Comparison of ENCODE assay signal across 1 cellular context in the genomic region with DNA sequence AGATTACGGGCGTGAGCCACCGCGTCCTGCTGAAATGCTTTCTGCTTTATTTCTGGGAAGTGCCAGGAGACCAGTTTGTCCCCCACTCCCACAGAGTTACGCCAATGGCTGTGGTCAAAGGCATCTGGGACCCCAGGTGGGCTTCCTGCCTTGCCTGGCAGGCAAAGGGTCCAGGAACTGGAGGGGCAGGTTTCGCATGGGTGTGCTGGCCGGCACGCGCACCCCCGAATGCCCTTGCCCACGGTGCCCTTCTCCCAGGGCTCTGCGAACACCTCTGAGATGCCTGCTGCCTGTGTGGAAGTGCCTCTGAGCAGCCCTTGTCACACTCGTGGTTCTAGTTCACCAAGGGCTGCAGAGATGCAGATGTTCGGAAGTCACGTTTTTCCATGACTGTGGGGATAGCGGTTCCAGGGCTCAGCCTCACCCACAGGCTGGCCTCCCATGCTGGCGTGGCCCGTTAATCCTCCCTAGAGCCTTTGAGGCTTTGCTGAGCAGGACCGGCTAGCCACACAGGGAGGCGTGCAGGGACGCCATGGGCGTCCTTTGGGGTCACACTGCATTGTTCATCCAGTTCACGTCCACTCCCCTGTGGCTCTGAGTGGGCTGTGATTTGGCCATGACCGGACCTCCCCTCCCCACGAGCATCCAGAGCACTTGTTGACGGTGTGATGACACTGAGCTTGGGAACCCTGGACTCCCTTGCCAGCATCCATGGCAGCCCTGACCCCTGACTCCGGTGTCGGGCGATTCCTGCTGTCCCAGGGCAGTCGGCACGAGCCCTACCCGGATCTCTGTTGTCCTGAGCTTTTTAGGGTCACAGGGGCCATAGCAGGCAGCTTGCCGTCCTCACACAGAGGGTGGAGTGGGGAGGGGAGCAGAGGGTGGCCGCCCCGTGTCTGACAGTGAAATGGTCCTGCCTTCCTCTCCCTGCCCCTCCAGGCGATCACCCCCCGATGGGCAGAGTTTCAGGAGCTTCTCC.
TF ChIP-seq lines count a peak whose summit lies in the region.

No MANE protein-coding gene starts in this region.

TF ChIP-seq in GM12878, 131 proteins besides CTCF, POLR2A, EP300 and RAD21:
- TF ChIP-seq, protein P1, sequence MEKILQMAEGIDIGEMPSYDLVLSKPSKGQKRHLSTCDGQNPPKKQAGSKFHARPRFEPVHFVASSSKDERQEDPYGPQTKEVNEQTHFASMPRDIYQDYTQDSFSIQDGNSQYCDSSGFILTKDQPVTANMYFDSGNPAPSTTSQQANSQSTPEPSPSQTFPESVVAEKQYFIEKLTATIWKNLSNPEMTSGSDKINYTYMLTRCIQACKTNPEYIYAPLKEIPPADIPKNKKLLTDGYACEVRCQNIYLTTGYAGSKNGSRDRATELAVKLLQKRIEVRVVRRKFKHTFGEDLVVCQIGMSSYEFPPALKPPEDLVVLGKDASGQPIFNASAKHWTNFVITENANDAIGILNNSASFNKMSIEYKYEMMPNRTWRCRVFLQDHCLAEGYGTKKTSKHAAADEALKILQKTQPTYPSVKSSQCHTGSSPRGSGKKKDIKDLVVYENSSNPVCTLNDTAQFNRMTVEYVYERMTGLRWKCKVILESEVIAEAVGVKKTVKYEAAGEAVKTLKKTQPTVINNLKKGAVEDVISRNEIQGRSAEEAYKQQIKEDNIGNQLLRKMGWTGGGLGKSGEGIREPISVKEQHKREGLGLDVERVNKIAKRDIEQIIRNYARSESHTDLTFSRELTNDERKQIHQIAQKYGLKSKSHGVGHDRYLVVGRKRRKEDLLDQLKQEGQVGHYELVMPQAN (conservative IDR thresholded peaks at IDR 0.05): no peak
- no peak for TF ChIP-seq EZH2 (IDR thresholded peaks at IDR 0.05; ENCODE audit: borderline replicate concordance, control insufficient read depth, low read depth, low read length)
- TF ChIP-seq, protein P2, sequence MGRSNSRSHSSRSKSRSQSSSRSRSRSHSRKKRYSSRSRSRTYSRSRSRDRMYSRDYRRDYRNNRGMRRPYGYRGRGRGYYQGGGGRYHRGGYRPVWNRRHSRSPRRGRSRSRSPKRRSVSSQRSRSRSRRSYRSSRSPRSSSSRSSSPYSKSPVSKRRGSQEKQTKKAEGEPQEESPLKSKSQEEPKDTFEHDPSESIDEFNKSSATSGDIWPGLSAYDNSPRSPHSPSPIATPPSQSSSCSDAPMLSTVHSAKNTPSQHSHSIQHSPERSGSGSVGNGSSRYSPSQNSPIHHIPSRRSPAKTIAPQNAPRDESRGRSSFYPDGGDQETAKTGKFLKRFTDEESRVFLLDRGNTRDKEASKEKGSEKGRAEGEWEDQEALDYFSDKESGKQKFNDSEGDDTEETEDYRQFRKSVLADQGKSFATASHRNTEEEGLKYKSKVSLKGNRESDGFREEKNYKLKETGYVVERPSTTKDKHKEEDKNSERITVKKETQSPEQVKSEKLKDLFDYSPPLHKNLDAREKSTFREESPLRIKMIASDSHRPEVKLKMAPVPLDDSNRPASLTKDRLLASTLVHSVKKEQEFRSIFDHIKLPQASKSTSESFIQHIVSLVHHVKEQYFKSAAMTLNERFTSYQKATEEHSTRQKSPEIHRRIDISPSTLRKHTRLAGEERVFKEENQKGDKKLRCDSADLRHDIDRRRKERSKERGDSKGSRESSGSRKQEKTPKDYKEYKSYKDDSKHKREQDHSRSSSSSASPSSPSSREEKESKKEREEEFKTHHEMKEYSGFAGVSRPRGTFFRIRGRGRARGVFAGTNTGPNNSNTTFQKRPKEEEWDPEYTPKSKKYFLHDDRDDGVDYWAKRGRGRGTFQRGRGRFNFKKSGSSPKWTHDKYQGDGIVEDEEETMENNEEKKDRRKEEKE (IDR thresholded peaks at IDR 0.05): no peak
- TF ChIP-seq ASH2L (IDR thresholded peaks at IDR 0.05; ENCODE audit: borderline replicate concordance, low read depth): no peak
- no peak for TF ChIP-seq PML (IDR thresholded peaks at IDR 0.05; ENCODE audit: low read length)
- no peak for TF ChIP-seq CREM (IDR thresholded peaks at IDR 0.05; ENCODE audit: low read depth)
- TF ChIP-seq, protein P3, sequence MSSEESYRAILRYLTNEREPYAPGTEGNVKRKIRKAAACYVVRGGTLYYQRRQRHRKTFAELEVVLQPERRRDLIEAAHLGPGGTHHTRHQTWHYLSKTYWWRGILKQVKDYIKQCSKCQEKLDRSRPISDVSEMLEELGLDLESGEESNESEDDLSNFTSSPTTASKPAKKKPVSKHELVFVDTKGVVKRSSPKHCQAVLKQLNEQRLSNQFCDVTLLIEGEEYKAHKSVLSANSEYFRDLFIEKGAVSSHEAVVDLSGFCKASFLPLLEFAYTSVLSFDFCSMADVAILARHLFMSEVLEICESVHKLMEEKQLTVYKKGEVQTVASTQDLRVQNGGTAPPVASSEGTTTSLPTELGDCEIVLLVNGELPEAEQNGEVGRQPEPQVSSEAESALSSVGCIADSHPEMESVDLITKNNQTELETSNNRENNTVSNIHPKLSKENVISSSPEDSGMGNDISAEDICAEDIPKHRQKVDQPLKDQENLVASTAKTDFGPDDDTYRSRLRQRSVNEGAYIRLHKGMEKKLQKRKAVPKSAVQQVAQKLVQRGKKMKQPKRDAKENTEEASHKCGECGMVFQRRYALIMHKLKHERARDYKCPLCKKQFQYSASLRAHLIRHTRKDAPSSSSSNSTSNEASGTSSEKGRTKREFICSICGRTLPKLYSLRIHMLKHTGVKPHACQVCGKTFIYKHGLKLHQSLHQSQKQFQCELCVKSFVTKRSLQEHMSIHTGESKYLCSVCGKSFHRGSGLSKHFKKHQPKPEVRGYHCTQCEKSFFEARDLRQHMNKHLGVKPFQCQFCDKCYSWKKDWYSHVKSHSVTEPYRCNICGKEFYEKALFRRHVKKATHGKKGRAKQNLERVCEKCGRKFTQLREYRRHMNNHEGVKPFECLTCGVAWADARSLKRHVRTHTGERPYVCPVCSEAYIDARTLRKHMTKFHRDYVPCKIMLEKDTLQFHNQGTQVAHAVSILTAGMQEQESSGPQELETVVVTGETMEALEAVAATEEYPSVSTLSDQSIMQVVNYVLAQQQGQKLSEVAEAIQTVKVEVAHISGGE (CRISPR knock-in tag; IDR thresholded peaks at IDR 0.05): no peak
- TF ChIP-seq NRF1 (conservative IDR thresholded peaks at IDR 0.05; ENCODE audit: low read depth, low read length): no peak
- no peak for TF ChIP-seq POLR2AphosphoS2 (IDR thresholded peaks at IDR 0.05; ENCODE audit: low read depth, low read length)
- TF ChIP-seq CBFB (IDR thresholded peaks at IDR 0.05; ENCODE audit: low read depth): no peak
- TF ChIP-seq MTA3 (IDR thresholded peaks at IDR 0.05; ENCODE audit: borderline replicate concordance, low read length): no peak
- no peak for TF ChIP-seq NR2F1 (conservative IDR thresholded peaks at IDR 0.05)
- TF ChIP-seq ZNF207 (IDR thresholded peaks at IDR 0.05; ENCODE audit: borderline replicate concordance): no peak
- TF ChIP-seq SMC3 (IDR thresholded peaks at IDR 0.05; ENCODE audit: borderline replicate concordance, low read length): no peak
- TF ChIP-seq, protein P4, sequence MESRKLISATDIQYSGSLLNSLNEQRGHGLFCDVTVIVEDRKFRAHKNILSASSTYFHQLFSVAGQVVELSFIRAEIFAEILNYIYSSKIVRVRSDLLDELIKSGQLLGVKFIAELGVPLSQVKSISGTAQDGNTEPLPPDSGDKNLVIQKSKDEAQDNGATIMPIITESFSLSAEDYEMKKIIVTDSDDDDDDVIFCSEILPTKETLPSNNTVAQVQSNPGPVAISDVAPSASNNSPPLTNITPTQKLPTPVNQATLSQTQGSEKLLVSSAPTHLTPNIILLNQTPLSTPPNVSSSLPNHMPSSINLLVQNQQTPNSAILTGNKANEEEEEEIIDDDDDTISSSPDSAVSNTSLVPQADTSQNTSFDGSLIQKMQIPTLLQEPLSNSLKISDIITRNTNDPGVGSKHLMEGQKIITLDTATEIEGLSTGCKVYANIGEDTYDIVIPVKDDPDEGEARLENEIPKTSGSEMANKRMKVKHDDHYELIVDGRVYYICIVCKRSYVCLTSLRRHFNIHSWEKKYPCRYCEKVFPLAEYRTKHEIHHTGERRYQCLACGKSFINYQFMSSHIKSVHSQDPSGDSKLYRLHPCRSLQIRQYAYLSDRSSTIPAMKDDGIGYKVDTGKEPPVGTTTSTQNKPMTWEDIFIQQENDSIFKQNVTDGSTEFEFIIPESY (IDR thresholded peaks at IDR 0.05): no peak
- TF ChIP-seq ZZZ3 (IDR thresholded peaks at IDR 0.05; ENCODE audit: control insufficient read depth, insufficient read length, low read depth): no peak
- no peak for TF ChIP-seq STAT1 (conservative IDR thresholded peaks at IDR 0.05)
